In the genomic region with DNA sequence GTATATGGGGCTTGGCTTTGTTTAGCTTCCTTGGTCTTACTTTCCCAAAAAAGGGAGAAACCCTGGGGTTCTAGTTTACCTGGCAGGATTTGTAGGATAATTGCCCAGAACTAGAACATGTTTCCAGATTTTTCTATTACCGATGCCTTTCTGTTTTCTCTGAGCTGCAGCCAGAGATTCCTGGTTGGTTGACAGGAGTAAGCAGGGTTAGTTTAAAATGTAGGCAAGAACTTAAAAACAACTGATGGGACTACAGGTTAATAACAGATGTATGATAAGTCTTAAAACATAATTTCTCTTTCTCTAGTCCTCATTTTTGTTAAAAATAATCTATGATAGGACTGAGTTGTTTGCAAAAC, we compare ENCODE assay signal across 11 cellular contexts. TPM values are rescaled to one million over a fixed set of nuclear protein-coding genes. Genes with fewer than 3 reads are reported as not detected.
DNase-seq lines count a peak whose midpoint lies in the region; ATAC-seq and TF ChIP-seq lines count a peak whose summit lies in the region.
"Had no signal": no experiment of that assay in that cellular context is flagged by ENCODE, and none has a peak within 500 bp of the region (broad histone marks: within the 10 kb centered on the region; RNA-seq: fewer than 3 reads in every experiment).

No MANE protein-coding gene starts in this region.

- H4K20me1 ChIP-seq in GM23338 (replicated peaks; ENCODE audit: insufficient read depth), result no peaks in the 10 kb centered on the region

- peaks cover 5% of the 10 kb centered on the region for H3K27me3 Mint-ChIP-seq in GM23338 (ENCODE audit: insufficient read depth, low read depth, poor library complexity)

- H3K36me3 ChIP-seq in GM23338 (ENCODE audit: insufficient read depth), result no peaks in the 10 kb centered on the region
- no peaks in the 10 kb centered on the region for H3K36me3 ChIP-seq in body of pancreas (replicated peaks in 1 of 2; ENCODE audit: insufficient read depth in 1 of 2, low read depth in 2 of 2)
- peaks cover 9% of the 10 kb centered on the region for H3K36me3 ChIP-seq in muscle layer of colon (ENCODE audit: insufficient read depth, low read length)

- no peaks in the 10 kb centered on the region for H3K79me2 ChIP-seq in GM23338 (replicated peaks; ENCODE audit: insufficient read depth)

- ATAC-seq in GM23338, result no peak
- no peak for ATAC-seq in body of pancreas
- ATAC-seq in HG02759 (IDR thresholded peaks at IDR 0.05; ENCODE audit: unreplicated experiment), result no peak

- no peaks in the 10 kb centered on the region for H3K9me3 ChIP-seq in body of pancreas
- H3K9me3 ChIP-seq in muscle layer of colon (ENCODE audit: low read length), result no peaks in the 10 kb centered on the region

- H3K9ac ChIP-seq in muscle layer of colon (ENCODE audit: low read length), result no peak overlapping the region

- intact Hi-C loops in body of pancreas (cut with DNase I), result no loop called here

- peak overlapping the region; percentile 72; the same call in 1 of the 2 replicates for H3K27ac ChIP-seq in GM23338 (ENCODE audit: low read depth)
- peak overlapping the region in 3 of 4 donors; percentile 45 to 64 (median 56) for H3K27ac ChIP-seq in body of pancreas
- H3K27ac ChIP-seq in muscle layer of colon (ENCODE audit: low read depth, low read length), result peak overlapping the region; percentile 47
- H3K27ac ChIP-seq in temporal lobe (ENCODE audit: low read depth, low read length), result peak overlapping the region; percentile 74

- H3K27ac Mint-ChIP-seq in GM23338, result no peak overlapping the region
- H3K27ac Mint-ChIP-seq: activated T-helper 2 cell treated with anti-CD3 and anti-CD28 coated beads, Interferon-gamma antibody, Interleukin-2, Interleukin-4, amounts not matched to agents 10 μg/mL and 5 μg/mL and 100 μg/mL, durations not matched to agents 14 hours and 24 hours and 36 hours had no signal

- DNase-seq in GM23338 (ENCODE audit: low spot score) (no peak), body of pancreas (no peak), NCI-H1105 (lab: John Stamatoyannopoulos, UW) (no peak), NCI-H2227 treated with DMSO at 0.1 percent for 48 hours (lab: John Stamatoyannopoulos, UW) (no peak), GM19240 (ENCODE audit: insufficient read length, low spot score) (no peak)
- DNase-seq: COR-L47, NCI-H2029 treated with DMSO at 0.1 percent for 48 hours had no signal

- no peak for TF ChIP-seq POLR2A in body of pancreas (IDR thresholded peaks at IDR 0.05)

- H3K4me3 ChIP-seq in GM23338 (no peak overlapping the region), body of pancreas (no peak overlapping the region), muscle layer of colon (ENCODE audit: low read depth in 1 of 2, low read length in 2 of 2) (peak overlapping the region; percentile 7 to 49)

- 0 out of 2 replicates have a peak overlapping the region, but pooled peaks have one; percentile 4 for H3K4me2 ChIP-seq in GM23338

- H3K9me3 Mint-ChIP-seq in GM23338, result no peaks in the 10 kb centered on the region
- H3K9me3 Mint-ChIP-seq: activated T-helper 2 cell treated with anti-CD3 and anti-CD28 coated beads, Interferon-gamma antibody, Interleukin-2, Interleukin-4, amounts not matched to agents 10 μg/mL and 5 μg/mL and 100 μg/mL, durations not matched to agents 14 hours and 24 hours and 36 hours had no signal

- peaks cover 20% of the 10 kb centered on the region for H3K4me1 Mint-ChIP-seq in GM23338

- no peak overlapping the region for H3K4me3 Mint-ChIP-seq in GM23338

- no peaks in the 10 kb centered on the region for H3K9me2 ChIP-seq in GM23338 (ENCODE audit: insufficient read depth)

- no peak overlapping the region for H2AFZ ChIP-seq in GM23338

- H3K36me3 Mint-ChIP-seq in GM23338 (ENCODE audit: low read depth), result no peaks in the 10 kb centered on the region

- 26 to 27% methylated on average over 1 of the region's 1 CpG for WGBS in body of pancreas, 2 donors

- TF ChIP-seq CTCF in GM23338 (conservative IDR thresholded peaks at IDR 0.05; ENCODE audit: low read depth in 2 of 2) (no peak), body of pancreas (IDR thresholded peaks at IDR 0.05) (no peak)

- H3K27me3 ChIP-seq in GM23338 (ENCODE audit: insufficient read depth) (no peaks in the 10 kb centered on the region), body of pancreas (no peaks in the 10 kb centered on the region), muscle layer of colon (ENCODE audit: control insufficient read depth in 1 of 2, insufficient read depth in 2 of 2, low read length in 2 of 2) (no peaks in the 10 kb centered on the region)

- H3K4me1 ChIP-seq in GM23338 (ENCODE audit: insufficient read depth), result 0 out of 2 replicates have a peak, but pooled peaks cover 5% of the 10 kb centered on the region
- H3K4me1 ChIP-seq in body of pancreas, result peaks cover 57% of the 10 kb centered on the region
- H3K4me1 ChIP-seq in muscle layer of colon (ENCODE audit: insufficient read depth, low read length), result peaks cover 22% of the 10 kb centered on the region

- no peaks in the 10 kb centered on the region for H3F3A ChIP-seq in GM23338 (replicated peaks; ENCODE audit: low read depth)

TF ChIP-seq in GM23338, 12 proteins besides CTCF, POLR2A, EP300 and RAD21 (continues in another document):
- TF ChIP-seq CREB1 (CRISPR knock-in tag; IDR thresholded peaks at IDR 0.05; ENCODE audit: low read depth), result no peak
- TF ChIP-seq, protein P1, sequence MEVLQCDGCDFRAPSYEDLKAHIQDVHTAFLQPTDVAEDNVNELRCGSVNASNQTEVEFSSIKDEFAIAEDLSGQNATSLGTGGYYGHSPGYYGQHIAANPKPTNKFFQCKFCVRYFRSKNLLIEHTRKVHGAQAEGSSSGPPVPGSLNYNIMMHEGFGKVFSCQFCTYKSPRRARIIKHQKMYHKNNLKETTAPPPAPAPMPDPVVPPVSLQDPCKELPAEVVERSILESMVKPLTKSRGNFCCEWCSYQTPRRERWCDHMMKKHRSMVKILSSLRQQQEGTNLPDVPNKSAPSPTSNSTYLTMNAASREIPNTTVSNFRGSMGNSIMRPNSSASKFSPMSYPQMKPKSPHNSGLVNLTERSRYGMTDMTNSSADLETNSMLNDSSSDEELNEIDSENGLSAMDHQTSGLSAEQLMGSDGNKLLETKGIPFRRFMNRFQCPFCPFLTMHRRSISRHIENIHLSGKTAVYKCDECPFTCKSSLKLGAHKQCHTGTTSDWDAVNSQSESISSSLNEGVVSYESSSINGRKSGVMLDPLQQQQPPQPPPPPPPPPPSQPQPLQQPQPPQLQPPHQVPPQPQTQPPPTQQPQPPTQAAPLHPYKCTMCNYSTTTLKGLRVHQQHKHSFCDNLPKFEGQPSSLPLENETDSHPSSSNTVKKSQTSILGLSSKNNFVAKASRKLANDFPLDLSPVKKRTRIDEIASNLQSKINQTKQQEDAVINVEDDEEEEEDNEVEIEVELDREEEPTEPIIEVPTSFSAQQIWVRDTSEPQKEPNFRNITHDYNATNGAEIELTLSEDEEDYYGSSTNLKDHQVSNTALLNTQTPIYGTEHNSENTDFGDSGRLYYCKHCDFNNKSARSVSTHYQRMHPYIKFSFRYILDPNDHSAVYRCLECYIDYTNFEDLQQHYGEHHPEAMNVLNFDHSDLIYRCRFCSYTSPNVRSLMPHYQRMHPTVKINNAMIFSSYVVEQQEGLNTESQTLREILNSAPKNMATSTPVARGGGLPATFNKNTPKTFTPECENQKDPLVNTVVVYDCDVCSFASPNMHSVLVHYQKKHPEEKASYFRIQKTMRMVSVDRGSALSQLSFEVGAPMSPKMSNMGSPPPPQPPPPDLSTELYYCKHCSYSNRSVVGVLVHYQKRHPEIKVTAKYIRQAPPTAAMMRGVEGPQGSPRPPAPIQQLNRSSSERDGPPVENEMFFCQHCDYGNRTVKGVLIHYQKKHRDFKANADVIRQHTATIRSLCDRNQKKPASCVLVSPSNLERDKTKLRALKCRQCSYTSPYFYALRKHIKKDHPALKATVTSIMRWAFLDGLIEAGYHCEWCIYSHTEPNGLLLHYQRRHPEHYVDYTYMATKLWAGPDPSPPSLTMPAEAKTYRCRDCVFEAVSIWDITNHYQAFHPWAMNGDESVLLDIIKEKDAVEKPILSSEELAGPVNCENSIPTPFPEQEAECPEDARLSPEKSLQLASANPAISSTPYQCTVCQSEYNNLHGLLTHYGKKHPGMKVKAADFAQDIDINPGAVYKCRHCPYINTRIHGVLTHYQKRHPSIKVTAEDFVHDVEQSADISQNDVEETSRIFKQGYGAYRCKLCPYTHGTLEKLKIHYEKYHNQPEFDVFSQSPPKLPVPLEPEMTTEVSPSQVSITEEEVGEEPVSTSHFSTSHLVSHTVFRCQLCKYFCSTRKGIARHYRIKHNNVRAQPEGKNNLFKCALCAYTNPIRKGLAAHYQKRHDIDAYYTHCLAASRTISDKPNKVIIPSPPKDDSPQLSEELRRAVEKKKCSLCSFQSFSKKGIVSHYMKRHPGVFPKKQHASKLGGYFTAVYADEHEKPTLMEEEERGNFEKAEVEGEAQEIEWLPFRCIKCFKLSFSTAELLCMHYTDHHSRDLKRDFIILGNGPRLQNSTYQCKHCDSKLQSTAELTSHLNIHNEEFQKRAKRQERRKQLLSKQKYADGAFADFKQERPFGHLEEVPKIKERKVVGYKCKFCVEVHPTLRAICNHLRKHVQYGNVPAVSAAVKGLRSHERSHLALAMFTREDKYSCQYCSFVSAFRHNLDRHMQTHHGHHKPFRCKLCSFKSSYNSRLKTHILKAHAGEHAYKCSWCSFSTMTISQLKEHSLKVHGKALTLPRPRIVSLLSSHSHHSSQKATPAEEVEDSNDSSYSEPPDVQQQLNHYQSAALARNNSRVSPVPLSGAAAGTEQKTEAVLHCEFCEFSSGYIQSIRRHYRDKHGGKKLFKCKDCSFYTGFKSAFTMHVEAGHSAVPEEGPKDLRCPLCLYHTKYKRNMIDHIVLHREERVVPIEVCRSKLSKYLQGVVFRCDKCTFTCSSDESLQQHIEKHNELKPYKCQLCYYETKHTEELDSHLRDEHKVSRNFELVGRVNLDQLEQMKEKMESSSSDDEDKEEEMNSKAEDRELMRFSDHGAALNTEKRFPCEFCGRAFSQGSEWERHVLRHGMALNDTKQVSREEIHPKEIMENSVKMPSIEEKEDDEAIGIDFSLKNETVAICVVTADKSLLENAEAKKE (CRISPR knock-in tag; IDR thresholded peaks at IDR 0.05), result no peak
- no peak for TF ChIP-seq ETS1 (IDR thresholded peaks at IDR 0.05)

RNA-seq across cellular contexts. Expression of gene GMCL1, which starts 38.9 kb away (rescaled TPM):
- total RNA-seq in GM23338 (2014; rRNA removed; shearing (Covaris generic)), result 26.9 and 27.3 TPM in 2 replicates
- 27.0 and 27.7 TPM in 2 replicates for polyA plus RNA-seq in GM23338 (2016; fragmentation: Nextera tagmentation; extraction: Ambion mirVana)
- total RNA-seq in body of pancreas (10 to 100 TPM; 16.1 to 31.6 TPM), temporal lobe (15.0 TPM)

RNA-seq across cellular contexts. Expression of gene ANXA4, which starts 48.6 kb away (rescaled TPM):
- 5.8 and 6.7 TPM in 2 replicates for total RNA-seq in GM23338 (2014; rRNA removed; shearing (Covaris generic))
- 11.5 and 12.3 TPM in 2 replicates for polyA plus RNA-seq in GM23338 (2016; fragmentation: Nextera tagmentation; extraction: Ambion mirVana)
- total RNA-seq in body of pancreas (100 to 1,000 TPM; 382 to 399 TPM), temporal lobe (4.4 TPM)

Comparison
In these comparisons a context has a peak if more than half of its experiments do, and no peak if none do; other contexts are left out.
1. H3K4me3 ChIP-seq: peak in muscle layer of colon (2 of 2); none in GM23338 (single experiment) and body of pancreas (0 of 2).
2. RNA of gene ANXA4, which starts 48.6 kb away (total RNA-seq): 382 to 399 TPM in body of pancreas; 5.8 to 6.7 TPM in GM23338 and 4.4 TPM in temporal lobe (single experiment); every median in the first group is over 10 times any median in the second.
3. Peak in every context shown above with its lines, with median percentiles within 50 percentile points of each other: H3K27ac ChIP-seq.